ENCODE assay signal across 8 cellular contexts in the genomic region with DNA sequence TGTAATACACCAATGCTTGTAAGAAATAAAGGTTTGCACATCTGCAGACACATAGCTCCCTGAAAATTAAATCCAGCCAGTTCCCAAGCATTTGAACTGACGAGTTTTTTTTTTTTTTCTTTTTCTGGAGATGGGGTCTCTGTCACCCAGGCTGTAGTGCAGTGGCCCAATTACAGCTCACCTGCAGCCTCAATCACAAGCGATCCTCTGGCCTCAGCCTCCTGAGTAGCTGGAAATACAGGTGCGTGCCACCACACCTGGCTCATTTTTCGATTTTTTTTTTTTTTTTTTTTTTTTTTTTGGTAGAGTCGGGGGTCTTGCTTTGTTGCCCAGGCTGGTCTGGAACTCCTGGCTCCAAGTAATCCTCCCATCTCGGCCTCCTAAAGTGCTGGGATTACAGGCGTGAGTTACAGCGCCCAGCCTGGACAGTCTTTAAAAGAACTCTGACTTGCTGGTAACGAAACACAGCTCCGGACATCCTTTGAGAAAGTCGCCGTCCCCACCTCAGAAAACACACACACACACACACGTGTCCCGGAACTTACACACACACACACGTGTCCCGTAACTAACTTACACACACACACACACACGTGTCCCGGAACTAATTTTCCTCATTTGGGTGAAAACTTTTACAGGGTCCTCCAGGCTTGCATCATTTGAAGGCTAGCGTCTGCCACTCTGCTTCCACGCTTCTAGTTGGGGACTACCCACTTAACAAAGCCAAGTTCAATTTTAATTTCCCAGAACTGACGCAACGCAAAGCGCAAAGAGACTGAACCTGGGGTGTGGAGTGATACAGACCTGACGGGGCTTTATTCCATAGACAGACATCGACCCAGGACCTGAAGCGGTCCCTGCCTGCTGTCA. TPM values are rescaled to one million over a fixed set of nuclear protein-coding genes. Genes with fewer than 3 reads are reported as not detected.
A peak's percentile ranks its signal among the peaks of the same experiment; 100 is the strongest.
DNase-seq lines count a peak whose midpoint lies in the region; ATAC-seq and TF ChIP-seq lines count a peak whose summit lies in the region.

No MANE protein-coding gene starts in this region.

- no peak for TF ChIP-seq CTCF in glutamatergic neuron (IDR thresholded peaks at IDR 0.05; ENCODE audit: partially characterized antibody, unreplicated experiment)

- H3K4me3 Mint-ChIP-seq in activated naive CD4-positive, alpha-beta T cell treated with anti-CD3 and anti-CD28 coated beads, Interleukin-2, amount 10 ng/mL, durations not matched to agents 7 days and 5 days: peak overlapping the region; percentile 95
- peak overlapping the region; percentile 98 for H3K4me3 Mint-ChIP-seq in activated T-helper 17 cell treated with anti-CD3 and anti-CD28 coated beads, Interleukin-2, amount 50 U/mL, for 72 hours
- peak overlapping the region; percentile 97 for H3K4me3 Mint-ChIP-seq in glutamatergic neuron (ENCODE audit: unreplicated experiment)

- peaks cover 23% of the 10 kb centered on the region for H3K4me1 Mint-ChIP-seq in activated naive CD4-positive, alpha-beta T cell treated with anti-CD3 and anti-CD28 coated beads, Interleukin-2, amount 10 ng/mL, durations not matched to agents 7 days and 5 days
- H3K4me1 Mint-ChIP-seq in activated T-helper 17 cell treated with anti-CD3 and anti-CD28 coated beads, Interleukin-2, amount 50 U/mL, for 72 hours: peaks cover 9% of the 10 kb centered on the region
- peaks cover 2% of the 10 kb centered on the region for H3K4me1 Mint-ChIP-seq in glutamatergic neuron (ENCODE audit: low read depth, unreplicated experiment)

- H3K9me3 Mint-ChIP-seq in activated naive CD4-positive, alpha-beta T cell treated with anti-CD3 and anti-CD28 coated beads, Interleukin-2, amount 10 ng/mL, durations not matched to agents 7 days and 5 days: no peaks in the 10 kb centered on the region
- no peaks in the 10 kb centered on the region for H3K9me3 Mint-ChIP-seq in activated T-helper 17 cell treated with anti-CD3 and anti-CD28 coated beads, Interleukin-2, amount 50 U/mL, for 72 hours
- peaks cover 3% of the 10 kb centered on the region for H3K9me3 Mint-ChIP-seq in glutamatergic neuron (ENCODE audit: unreplicated experiment)

- ATAC-seq in HG02623 (IDR thresholded peaks at IDR 0.05; ENCODE audit: unreplicated experiment): peak; percentile 27
- peak; percentile 67 for ATAC-seq in activated T-helper 17 cell treated with anti-CD3 and anti-CD28 coated beads, Interleukin-2, amount 50 U/mL, for 72 hours (replicated peaks)

- DNase-seq in activated naive CD4-positive, alpha-beta T cell treated with anti-CD3 and anti-CD28 coated beads, Interleukin-2, amount 10 ng/mL, durations not matched to agents 7 days and 5 days: peak; percentile 51
- DNase-seq in activated naive CD4-positive, alpha-beta T cell treated with Interleukin-2 at 50 U/mL for 16 hours: no peak
- peak; percentile 42 for DNase-seq in MV-4-11 (lab: John Stamatoyannopoulos, UW)
- DNase-seq in glutamatergic neuron: no peak
- peak; percentile 5 for DNase-seq in pons (ENCODE audit: low spot score)
- no peak for DNase-seq in NCI-H128 (lab: John Stamatoyannopoulos, UW; ENCODE audit: unreplicated experiment)

- CTCF ChIA-PET in activated naive CD4-positive, alpha-beta T cell treated with anti-CD3 and anti-CD28 coated beads, Interleukin-2, amount 10 ng/mL, durations not matched to agents 7 days and 5 days (lab: Charles Lee): interaction anchor here (0.7 kb wide), 1 partner anchor 279 kb away, joined by 3 read pairs; no protein-coding TSS in a partner anchor

- H3K36me3 Mint-ChIP-seq in activated naive CD4-positive, alpha-beta T cell treated with anti-CD3 and anti-CD28 coated beads, Interleukin-2, amount 10 ng/mL, durations not matched to agents 7 days and 5 days: peaks cover 33% of the 10 kb centered on the region
- peaks cover 53% of the 10 kb centered on the region for H3K36me3 Mint-ChIP-seq in activated T-helper 17 cell treated with anti-CD3 and anti-CD28 coated beads, Interleukin-2, amount 50 U/mL, for 72 hours (ENCODE audit: low read depth)
- H3K36me3 Mint-ChIP-seq in glutamatergic neuron (ENCODE audit: unreplicated experiment): peaks cover 4% of the 10 kb centered on the region

- H3K27ac Mint-ChIP-seq in activated naive CD4-positive, alpha-beta T cell treated with anti-CD3 and anti-CD28 coated beads, Interleukin-2, amount 10 ng/mL, durations not matched to agents 7 days and 5 days: peak overlapping the region; percentile 87
- peak overlapping the region; percentile 96 for H3K27ac Mint-ChIP-seq in activated T-helper 17 cell treated with anti-CD3 and anti-CD28 coated beads, Interleukin-2, amount 50 U/mL, for 72 hours
- H3K27ac Mint-ChIP-seq in glutamatergic neuron (ENCODE audit: unreplicated experiment): peak overlapping the region; percentile 64

- peaks cover 3% of the 10 kb centered on the region for H3K27me3 Mint-ChIP-seq in activated naive CD4-positive, alpha-beta T cell treated with anti-CD3 and anti-CD28 coated beads, Interleukin-2, amount 10 ng/mL, durations not matched to agents 7 days and 5 days
- no peaks in the 10 kb centered on the region for H3K27me3 Mint-ChIP-seq in activated T-helper 17 cell treated with anti-CD3 and anti-CD28 coated beads, Interleukin-2, amount 50 U/mL, for 72 hours
- H3K27me3 Mint-ChIP-seq in glutamatergic neuron (ENCODE audit: unreplicated experiment): peaks cover 7% of the 10 kb centered on the region

RNA-seq across cellular contexts. Expression of gene OCM2, which starts 18.6 kb away (rescaled TPM):
- not detected for total RNA-seq in activated T-helper 17 cell treated with anti-CD3 and anti-CD28 coated beads, Interleukin-2, amount 50 U/mL, for 72 hours
- not detected for total RNA-seq in glutamatergic neuron (ENCODE audit: unreplicated experiment)

Comparison
In these comparisons a context has a peak if more than half of its experiments do, and no peak if none do; other contexts are left out.
1. DNase-seq: peak in activated naive CD4-positive, alpha-beta T cell treated with anti-CD3 and anti-CD28 coated beads, Interleukin-2, amount 10 ng/mL, durations not matched to agents 7 days and 5 days (single experiment), MV-4-11 (single experiment) and pons (single experiment); none in activated naive CD4-positive, alpha-beta T cell treated with Interleukin-2 at 50 U/mL for 16 hours (single experiment), glutamatergic neuron (single experiment) and NCI-H128 (single experiment).
2. Peak in every context shown above with its lines, with median percentiles within 50 percentile points of each other: H3K27ac Mint-ChIP-seq and H3K4me3 Mint-ChIP-seq.